ENCODE assay signal across 18 cellular contexts in the genomic region with DNA sequence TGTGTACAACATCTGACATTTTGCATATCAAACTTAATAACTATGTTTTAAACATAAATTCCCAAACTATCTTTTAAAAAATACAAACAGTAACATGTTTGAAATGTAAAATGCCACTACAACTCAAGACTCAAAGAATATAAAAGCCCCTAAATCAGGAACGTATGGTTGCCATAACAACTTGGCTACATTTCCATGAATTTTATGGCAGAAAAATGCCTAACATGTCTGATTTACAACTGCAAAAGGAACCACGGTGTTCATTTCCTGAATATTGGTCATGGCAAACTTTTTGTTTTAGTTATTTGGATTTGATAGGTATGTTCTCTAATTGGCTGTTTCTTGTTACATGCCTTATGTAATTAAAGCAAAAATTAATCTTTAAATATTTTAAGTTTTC. TPM values are rescaled to one million over a fixed set of nuclear protein-coding genes. Genes with fewer than 3 reads are reported as not detected.
"Had no signal": no experiment of that assay in that cellular context is flagged by ENCODE, and none has a peak within 500 bp of the region (broad histone marks: within the 10 kb centered on the region; RNA-seq: fewer than 3 reads in every experiment).

No MANE protein-coding gene starts in this region.

- DNase-seq: activated CD4-positive, alpha-beta T cell treated with anti-CD3 and anti-CD28 coated beads, Interleukin-2, amount 50 U/mL, for 1 hour; activated naive CD4-positive, alpha-beta T cell treated with anti-CD3 and anti-CD28 coated beads, Interleukin-2, amount 50 U/mL, for 16 hours; adrenal gland; cortex of kidney; effector CD8-positive, alpha-beta T cell; kidney glomerular epithelial cell; midbrain; naive B cell; occipital lobe; stimulated activated CD4-positive, alpha-beta T cell treated with anti-CD3 and anti-CD28 coated beads, Interleukin-2, amount 100 ng/mL, for 48 hours; stimulated activated naive CD8-positive, alpha-beta T cell treated with anti-CD3 and anti-CD28 coated beads, Interleukin-15, amount 100 ng/mL, for 72 hours; T-helper 17 cell; tibial artery had no signal

- H3K4me3 Mint-ChIP-seq: central memory CD8-positive, alpha-beta T cell; naive B cell; stimulated activated naive CD8-positive, alpha-beta T cell treated with anti-CD3 and anti-CD28 coated beads, Interleukin-15, amount 100 ng/mL, for 72 hours; T-helper 17 cell had no signal

- H3K9me3 Mint-ChIP-seq: activated T-helper 2 cell treated with anti-CD3 and anti-CD28 coated beads, Interferon-gamma antibody, Interleukin-2, Interleukin-4, amounts not matched to agents 10 μg/mL and 5 μg/mL and 100 μg/mL, durations not matched to agents 14 hours and 24 hours and 36 hours; central memory CD8-positive, alpha-beta T cell; naive B cell; stimulated activated naive CD8-positive, alpha-beta T cell treated with anti-CD3 and anti-CD28 coated beads, Interleukin-15, amount 100 ng/mL, for 72 hours had no signal

- H3K27ac ChIP-seq: adrenal gland, epithelial cell of prostate, tibial artery had no signal

- H3K4me3 ChIP-seq: adrenal gland, tibial artery had no signal

- H3K27me3 ChIP-seq: adrenal gland, tibial artery had no signal

- H3K9me3 ChIP-seq: adrenal gland, tibial artery had no signal

- H3K4me1 ChIP-seq: adrenal gland had no signal

- H3K27ac Mint-ChIP-seq: activated T-helper 2 cell treated with anti-CD3 and anti-CD28 coated beads, Interferon-gamma antibody, Interleukin-2, Interleukin-4, amounts not matched to agents 10 μg/mL and 5 μg/mL and 100 μg/mL, durations not matched to agents 14 hours and 24 hours and 36 hours; naive B cell; progenitor cell of endocrine pancreas; stimulated activated naive CD8-positive, alpha-beta T cell treated with anti-CD3 and anti-CD28 coated beads, Interleukin-15, amount 100 ng/mL, for 72 hours; T-helper 17 cell had no signal

- H3K36me3 ChIP-seq: adrenal gland, tibial artery had no signal

- H3K4me1 Mint-ChIP-seq: central memory CD8-positive, alpha-beta T cell; stimulated activated naive CD8-positive, alpha-beta T cell treated with anti-CD3 and anti-CD28 coated beads, Interleukin-15, amount 100 ng/mL, for 72 hours had no signal

- H3K36me3 Mint-ChIP-seq: naive B cell had no signal

- H3K27me3 Mint-ChIP-seq: naive B cell, progenitor cell of endocrine pancreas had no signal

- ATAC-seq: stimulated activated naive CD8-positive, alpha-beta T cell treated with anti-CD3 and anti-CD28 coated beads, Interleukin-15, amount 100 ng/mL, for 72 hours; T-helper 17 cell had no signal

RNA-seq across cellular contexts. Expression of a gene that starts 2.0 kb away (rescaled TPM):
- total RNA-seq: activated CD8-positive, alpha-beta memory T cell treated with anti-CD3 and anti-CD28 coated beads for 36 hours; activated T-helper 2 cell treated with anti-CD3 and anti-CD28 coated beads, Interferon-gamma antibody, Interleukin-2, Interleukin-4, amounts not matched to agents 10 μg/mL and 5 μg/mL and 100 μg/mL, durations not matched to agents 14 hours and 24 hours and 36 hours; T-helper 17 cell had no signal
